In genomic region chr7:25391295-25391861, GRCh38 we compare ENCODE assay signal across 8 cellular contexts.
DNase-seq lines count a peak whose midpoint lies in the region; ATAC-seq, FAIRE-seq and TF ChIP-seq lines count a peak whose summit lies in the region.

No MANE protein-coding gene starts in this region.

- TF ChIP-seq POLR2A in GM12891 (IDR thresholded peaks at IDR 0.05; ENCODE audit: low read depth, low read length), result no peak

- 24% methylated on average over 5 of the region's 5 CpGs for whole genome bisulfite sequencing in liver

- ATAC-seq in GM18868 (IDR thresholded peaks at IDR 0.05; ENCODE audit: unreplicated experiment), result no peak

- H3K4me1 ChIP-seq in liver (ENCODE audit: control insufficient read depth in 4 of 4, insufficient read depth in 4 of 4, low read length in 3 of 4), result no peaks in the 10 kb centered on the region

- H3K4me3 ChIP-seq in AG09309 (ENCODE audit: control insufficient read depth, low read depth, low read length) (no peak overlapping the region), liver (ENCODE audit: low read depth in 1 of 3, low read length in 3 of 3) (no peak overlapping the region)

- no peak overlapping the region for H3K27ac ChIP-seq in liver (ENCODE audit: low read depth in 1 of 2, low read length in 2 of 2)

- H3K9ac ChIP-seq in liver (ENCODE audit: low read depth in 1 of 2, low read length in 2 of 2), result no peak overlapping the region

- TF ChIP-seq CTCF in AG09309 (IDR thresholded peaks at IDR 0.05; ENCODE audit: control insufficient read depth, insufficient read depth, low read depth, low read length, missing control alignments), result peak; percentile 27
- TF ChIP-seq CTCF in liver (IDR thresholded peaks at IDR 0.05; ENCODE audit: low read depth, low read length, missing input control), result peak; percentile 61

- no peak for DNase-seq in AG09309 (ENCODE audit: low read depth)
- DNase-seq in HCEC 1CT, result peak; percentile 7
- DNase-seq in amniotic epithelial cell (ENCODE audit: low read depth), result peak; percentile 42
- no peak for DNase-seq in effector CD4-positive, alpha-beta T cell
- no peak for DNase-seq in ureter (ENCODE audit: low spot score)
- no peak for DNase-seq in GM12891 (ENCODE audit: insufficient read length, low spot score)

- no peaks in the 10 kb centered on the region for H3K9me3 ChIP-seq in liver (ENCODE audit: control insufficient read depth in 4 of 4, low read length in 3 of 4)

- peak; percentile 84 to 88 for TF ChIP-seq RAD21 in liver (IDR thresholded peaks at IDR 0.05)

- H3K36me3 ChIP-seq in liver (ENCODE audit: control insufficient read depth in 4 of 4, insufficient read depth in 3 of 4, low read depth in 1 of 4, low read length in 3 of 4), result no peaks in the 10 kb centered on the region

- no peak for FAIRE-seq in GM12891 (lab: Jason Lieb, UNC)

- H3K27me3 ChIP-seq in liver (ENCODE audit: control insufficient read depth in 4 of 4, insufficient read depth in 4 of 4, low read length in 3 of 4), result no peaks in the 10 kb centered on the region

TF ChIP-seq in liver, 16 proteins besides CTCF, POLR2A, EP300 and RAD21:
- TF ChIP-seq JUND (IDR thresholded peaks at IDR 0.05) (no peak), REST (IDR thresholded peaks at IDR 0.05) (no peak), TAF1 (conservative IDR thresholded peaks at IDR 0.05) (no peak), RXRA (IDR thresholded peaks at IDR 0.05) (no peak), GABPA (IDR thresholded peaks at IDR 0.05 in 1 of 2, conservative IDR thresholded peaks at IDR 0.05 in 1 of 2) (no peak), YY1 (IDR thresholded peaks at IDR 0.05) (no peak)

TF ChIP-seq in GM12891, 5 proteins besides CTCF, POLR2A, EP300 and RAD21:
- TF ChIP-seq PAX5 (IDR thresholded peaks at IDR 0.05; ENCODE audit: insufficient read depth, low read length, severe bottlenecking) (no peak), POU2F2 (IDR thresholded peaks at IDR 0.05; ENCODE audit: low read depth, low read length) (no peak), SPI1 (IDR thresholded peaks at IDR 0.05; ENCODE audit: low read depth, low read length) (no peak), TAF1 (IDR thresholded peaks at IDR 0.05; ENCODE audit: low read depth, low read length) (no peak), POLR2AphosphoS5 (IDR thresholded peaks at IDR 0.05; ENCODE audit: low read depth, low read length) (no peak)

Comparison
In these comparisons a context has a peak if more than half of its experiments do, and no peak if none do; other contexts are left out.
1. DNase-seq: peak in HCEC 1CT (single experiment) and amniotic epithelial cell (single experiment); none in AG09309 (single experiment), effector CD4-positive, alpha-beta T cell (single experiment), ureter (single experiment) and GM12891 (single experiment).